In genomic region chr18:75455249-75456183, GRCh38 we compare ENCODE assay signal across 9 cellular contexts. TPM values are rescaled to one million over a fixed set of nuclear protein-coding genes. Genes with fewer than 3 reads are reported as not detected.
DNase-seq lines count a peak whose midpoint lies in the region; ATAC-seq and TF ChIP-seq lines count a peak whose summit lies in the region.
"Had no signal": no experiment of that assay in that cellular context is flagged by ENCODE, and none has a peak within 500 bp of the region (broad histone marks: within the 10 kb centered on the region; RNA-seq: fewer than 3 reads in every experiment).

No MANE protein-coding gene starts in this region.

- peak overlapping the region; percentile 57 for H3K4me3 ChIP-seq in neural progenitor cell

- no peak overlapping the region for H3K9ac ChIP-seq in neural progenitor cell

- DNase-seq in Ammon's horn (ENCODE audit: low spot score) (peak; percentile 10), SKM-1 (lab: John Stamatoyannopoulos, UW; ENCODE audit: unreplicated experiment) (peak; percentile 8), foreskin keratinocyte (no peak), neural progenitor cell (ENCODE audit: low spot score) (peak; percentile 65), GM20000 (ENCODE audit: low spot score) (no peak)
- no peak for DNase-seq in activated CD4-positive, CD25-positive, alpha-beta regulatory T cell treated with anti-CD3 and anti-CD28 coated beads, Interleukin-2, amount 50 U/mL, for 72 hours

- H3K27ac ChIP-seq in foreskin keratinocyte (no peak overlapping the region), neural progenitor cell (no peak overlapping the region)
- H3K27ac ChIP-seq: VCaP had no signal

- H3K9me3 Mint-ChIP-seq in neural progenitor cell = peaks cover 17% of the 10 kb centered on the region

- peak; percentile 71 for ATAC-seq in foreskin keratinocyte
- ATAC-seq in HG02678 (IDR thresholded peaks at IDR 0.05; ENCODE audit: unreplicated experiment) = no peak
- no peak for ATAC-seq in HG02884 (IDR thresholded peaks at IDR 0.05; ENCODE audit: unreplicated experiment)

- peak overlapping the region; percentile 93 for H3K4me2 ChIP-seq in neural progenitor cell

- H3K27ac Mint-ChIP-seq in neural progenitor cell = peak overlapping the region; percentile 86

- H3F3A ChIP-seq in neural progenitor cell (ENCODE audit: low read depth) = peaks cover 7% of the 10 kb centered on the region

- peaks cover 9% of the 10 kb centered on the region for H3K36me3 Mint-ChIP-seq in neural progenitor cell

- H3K27me3 Mint-ChIP-seq in neural progenitor cell (ENCODE audit: insufficient read depth, low read depth) = peaks cover 5% of the 10 kb centered on the region

- no peaks in the 10 kb centered on the region for H3K36me3 ChIP-seq in neural progenitor cell

- peaks cover 24% of the 10 kb centered on the region for H3K4me1 Mint-ChIP-seq in neural progenitor cell

- TF ChIP-seq CTCF in foreskin keratinocyte (conservative IDR thresholded peaks at IDR 0.05) (no peak), neural progenitor cell (IDR thresholded peaks at IDR 0.05) (no peak), GM20000 (IDR thresholded peaks at IDR 0.05; ENCODE audit: extremely low read depth, missing control alignments) (no peak)

- no peaks in the 10 kb centered on the region for H3K79me2 ChIP-seq in neural progenitor cell (ENCODE audit: low read depth)

- peaks cover 22% of the 10 kb centered on the region for H3K27me3 ChIP-seq in foreskin keratinocyte
- H3K27me3 ChIP-seq in neural progenitor cell = peaks cover 51% of the 10 kb centered on the region

- H2AFZ ChIP-seq in neural progenitor cell (replicated peaks) = peak overlapping the region; percentile 70

- H3K4me1 ChIP-seq in foreskin keratinocyte (no peaks in the 10 kb centered on the region), neural progenitor cell (peaks cover 6% of the 10 kb centered on the region)

- H4K20me1 ChIP-seq in neural progenitor cell (ENCODE audit: low read depth) = no peaks in the 10 kb centered on the region

- peak overlapping the region; percentile 81 for H3K4me3 Mint-ChIP-seq in neural progenitor cell

- H3K9me3 ChIP-seq in neural progenitor cell (ENCODE audit: low read depth) = peaks cover 11% of the 10 kb centered on the region

RNA-seq across cellular contexts. Expression of gene SMIM21, which starts 28.0 kb away (rescaled TPM):
- total RNA-seq in foreskin keratinocyte (not detected in 2 replicates), neural progenitor cell (ENCODE audit: low replicate concordance) (not detected in 2 replicates)
- not detected in 2 replicates for polyA plus RNA-seq in foreskin keratinocyte

Comparison
In these comparisons a context has a peak if more than half of its experiments do, and no peak if none do; other contexts are left out.
1. DNase-seq: peak in Ammon's horn (single experiment), SKM-1 (single experiment) and neural progenitor cell (single experiment); none in foreskin keratinocyte (0 of 2), activated CD4-positive, CD25-positive, alpha-beta regulatory T cell treated with anti-CD3 and anti-CD28 coated beads, Interleukin-2, amount 50 U/mL, for 72 hours (single experiment) and GM20000 (single experiment).